In the genomic region with DNA sequence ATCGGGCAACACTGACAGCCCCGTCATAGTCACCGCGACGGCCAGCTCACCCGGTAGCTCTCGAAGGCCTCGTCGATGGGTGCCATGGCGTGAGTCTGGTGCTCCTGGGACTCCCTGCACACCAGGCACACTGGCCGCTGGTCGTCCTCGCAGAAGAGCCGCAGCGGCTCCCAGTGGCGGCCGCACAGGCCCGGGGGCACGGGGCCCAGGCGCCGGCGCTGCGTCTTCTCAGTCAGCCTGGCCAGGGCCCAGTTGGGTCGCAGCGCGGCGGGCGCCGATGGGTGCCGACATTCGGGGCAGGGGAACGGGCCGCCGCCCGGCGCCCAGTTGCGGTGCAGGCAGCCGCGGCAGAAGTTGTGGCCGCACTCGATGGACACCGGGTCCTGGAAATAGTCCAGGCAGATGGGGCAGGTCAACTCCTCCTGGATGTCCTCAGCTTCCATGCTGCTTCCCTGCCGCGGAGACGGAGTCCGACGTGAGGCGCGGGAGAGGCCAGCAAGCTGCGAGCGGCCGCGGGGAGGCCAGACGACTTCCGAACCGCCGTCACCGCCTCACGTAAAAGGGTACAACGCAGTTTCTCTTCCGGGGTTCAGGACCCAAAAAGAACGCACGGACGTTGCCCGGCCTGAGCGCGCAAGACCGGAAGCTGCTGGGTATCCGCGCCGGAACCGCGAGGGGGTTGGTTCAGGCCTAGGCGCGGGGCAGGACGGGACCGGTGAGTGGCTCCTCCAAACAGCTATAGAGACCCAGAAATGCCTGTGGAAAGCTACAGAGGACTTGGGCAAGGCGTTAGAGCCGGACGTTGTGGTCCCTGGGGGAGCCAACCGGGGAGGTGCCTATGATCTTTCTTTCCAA, we compare ENCODE assay signal across 8 cellular contexts. TPM values are rescaled to one million over a fixed set of nuclear protein-coding genes. Genes with fewer than 3 reads are reported as not detected.
DNase-seq lines count a peak whose midpoint lies in the region; ATAC-seq and TF ChIP-seq lines count a peak whose summit lies in the region.

A gene with protein sequence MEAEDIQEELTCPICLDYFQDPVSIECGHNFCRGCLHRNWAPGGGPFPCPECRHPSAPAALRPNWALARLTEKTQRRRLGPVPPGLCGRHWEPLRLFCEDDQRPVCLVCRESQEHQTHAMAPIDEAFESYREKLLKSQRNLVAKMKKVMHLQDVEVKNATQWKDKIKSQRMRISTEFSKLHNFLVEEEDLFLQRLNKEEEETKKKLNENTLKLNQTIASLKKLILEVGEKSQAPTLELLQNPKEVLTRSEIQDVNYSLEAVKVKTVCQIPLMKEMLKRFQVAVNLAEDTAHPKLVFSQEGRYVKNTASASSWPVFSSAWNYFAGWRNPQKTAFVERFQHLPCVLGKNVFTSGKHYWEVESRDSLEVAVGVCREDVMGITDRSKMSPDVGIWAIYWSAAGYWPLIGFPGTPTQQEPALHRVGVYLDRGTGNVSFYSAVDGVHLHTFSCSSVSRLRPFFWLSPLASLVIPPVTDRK (minus strand): TSS at position 572 of the 855 bp plus-strand sequence. CDS start 129 bp downstream, at position 443.

- peaks cover 30% of the 10 kb centered on the region for H3K4me1 ChIP-seq in DOHH2 (ENCODE audit: control insufficient read depth, low read length)

- peaks cover 65% of the 10 kb centered on the region for H3K79me2 ChIP-seq in DOHH2 (ENCODE audit: control insufficient read depth, low read length)

- H3K27ac Mint-ChIP-seq in activated T-helper 17 cell treated with anti-CD3 and anti-CD28 coated beads, Interleukin-2, amount 50 U/mL, for 72 hours, result peak within 1 kb of the TSS; percentile 99
- peak within 1 kb of the TSS; percentile 59 for H3K27ac Mint-ChIP-seq in neural crest cell (ENCODE audit: unreplicated experiment)

- no peaks in the 10 kb centered on the region for H3K27me3 ChIP-seq in DOHH2 (ENCODE audit: control insufficient read depth, low read length)

- TF ChIP-seq CTCF in DOHH2 (IDR thresholded peaks at IDR 0.05; ENCODE audit: low read depth, low read length, poor library complexity, severe bottlenecking), result peak; percentile 65
- peak; percentile 31 for TF ChIP-seq CTCF in neural crest cell (conservative IDR thresholded peaks at IDR 0.05)

- H3K9me3 ChIP-seq in DOHH2 (ENCODE audit: control insufficient read depth, insufficient read depth, low read length) (no peaks in the 10 kb centered on the region), KOPT-K1 (ENCODE audit: insufficient read depth, low read length, poor library complexity, severe bottlenecking) (no peaks in the 10 kb centered on the region)

- H3K4me3 ChIP-seq in DOHH2 (ENCODE audit: low read length), result peak within 1 kb of the TSS; percentile 87

- no peaks in the 10 kb centered on the region for H3K9me2 ChIP-seq in DOHH2 (replicated peaks; ENCODE audit: control insufficient read depth, low read length)

- H3K27ac ChIP-seq in DOHH2 (ENCODE audit: low read depth, low read length) (peak within 1 kb of the TSS; percentile 45), KOPT-K1 (ENCODE audit: low read depth, low read length, poor library complexity, severe bottlenecking) (peak within 1 kb of the TSS; percentile 83)

- peaks cover 28% of the 10 kb centered on the region for H3K4me1 Mint-ChIP-seq in activated T-helper 17 cell treated with anti-CD3 and anti-CD28 coated beads, Interleukin-2, amount 50 U/mL, for 72 hours
- peaks cover 12% of the 10 kb centered on the region for H3K4me1 Mint-ChIP-seq in neural crest cell

- no peaks in the 10 kb centered on the region for H3K9me3 Mint-ChIP-seq in activated T-helper 17 cell treated with anti-CD3 and anti-CD28 coated beads, Interleukin-2, amount 50 U/mL, for 72 hours
- peaks cover 13% of the 10 kb centered on the region for H3K9me3 Mint-ChIP-seq in neural crest cell

- DNase-seq in RPMI8226, result peak; percentile 97
- DNase-seq in fibroblast of peridontal ligament (ENCODE audit: extremely low read depth), result peak; percentile 92
- peak; percentile 36 for DNase-seq in neural crest cell (ENCODE audit: low read depth, low spot score)
- peak; percentile 89 for DNase-seq in stromal cell of bone marrow (ENCODE audit: low read depth)

- peak; percentile 98 for ATAC-seq in GM21786 (IDR thresholded peaks at IDR 0.05; ENCODE audit: unreplicated experiment)
- ATAC-seq in activated T-helper 17 cell treated with anti-CD3 and anti-CD28 coated beads, Interleukin-2, amount 50 U/mL, for 72 hours (replicated peaks), result peak; percentile 100

- peak within 1 kb of the TSS; percentile 78 for H3K4me2 ChIP-seq in DOHH2 (ENCODE audit: low read length)

- peaks cover 11% of the 10 kb centered on the region; the same call in 1 of the 2 replicates for H4K20me1 ChIP-seq in DOHH2 (ENCODE audit: control insufficient read depth, insufficient read depth, low read depth, low read length)

- H3F3A ChIP-seq in DOHH2 (ENCODE audit: control insufficient read depth, insufficient read depth), result peaks cover 3% of the 10 kb centered on the region

- peak within 1 kb of the TSS; percentile 98 for H3K4me3 Mint-ChIP-seq in activated T-helper 17 cell treated with anti-CD3 and anti-CD28 coated beads, Interleukin-2, amount 50 U/mL, for 72 hours
- peak within 1 kb of the TSS; percentile 93 for H3K4me3 Mint-ChIP-seq in neural crest cell

- H3K36me3 ChIP-seq in DOHH2 (ENCODE audit: control insufficient read depth, low read length) (peaks cover 53% of the 10 kb centered on the region), KOPT-K1 (ENCODE audit: insufficient read depth, low read length) (peaks cover 30% of the 10 kb centered on the region)

- peaks cover 67% of the 10 kb centered on the region for H3K36me3 Mint-ChIP-seq in activated T-helper 17 cell treated with anti-CD3 and anti-CD28 coated beads, Interleukin-2, amount 50 U/mL, for 72 hours (ENCODE audit: low read depth)
- H3K36me3 Mint-ChIP-seq in neural crest cell (ENCODE audit: low read depth), result peaks cover 18% of the 10 kb centered on the region

- H3K27me3 Mint-ChIP-seq in activated T-helper 17 cell treated with anti-CD3 and anti-CD28 coated beads, Interleukin-2, amount 50 U/mL, for 72 hours, result no peaks in the 10 kb centered on the region
- peaks cover 17% of the 10 kb centered on the region for H3K27me3 Mint-ChIP-seq in neural crest cell (ENCODE audit: low read depth)

RNA-seq across cellular contexts. Expression of the gene that starts here (rescaled TPM):
- total RNA-seq in activated T-helper 17 cell treated with anti-CD3 and anti-CD28 coated beads, Interleukin-2, amount 50 U/mL, for 72 hours, result 10 to 100 TPM; 27.2 to 29.9 TPM
- 8.9 and 10.4 TPM in 2 replicates for total RNA-seq in neural crest cell

Comparison
In these comparisons a context has a peak if more than half of its experiments do, and no peak if none do; other contexts are left out.
1. Peak in every context shown above with its lines: DNase-seq, ATAC-seq, H3K4me3 ChIP-seq and H3K27ac ChIP-seq.
2. DNase-seq: peak in every context shown above with its lines; median percentile 97 in RPMI8226; 92 in fibroblast of peridontal ligament; 89 in stromal cell of bone marrow; 36 in neural crest cell.